In the genomic region with DNA sequence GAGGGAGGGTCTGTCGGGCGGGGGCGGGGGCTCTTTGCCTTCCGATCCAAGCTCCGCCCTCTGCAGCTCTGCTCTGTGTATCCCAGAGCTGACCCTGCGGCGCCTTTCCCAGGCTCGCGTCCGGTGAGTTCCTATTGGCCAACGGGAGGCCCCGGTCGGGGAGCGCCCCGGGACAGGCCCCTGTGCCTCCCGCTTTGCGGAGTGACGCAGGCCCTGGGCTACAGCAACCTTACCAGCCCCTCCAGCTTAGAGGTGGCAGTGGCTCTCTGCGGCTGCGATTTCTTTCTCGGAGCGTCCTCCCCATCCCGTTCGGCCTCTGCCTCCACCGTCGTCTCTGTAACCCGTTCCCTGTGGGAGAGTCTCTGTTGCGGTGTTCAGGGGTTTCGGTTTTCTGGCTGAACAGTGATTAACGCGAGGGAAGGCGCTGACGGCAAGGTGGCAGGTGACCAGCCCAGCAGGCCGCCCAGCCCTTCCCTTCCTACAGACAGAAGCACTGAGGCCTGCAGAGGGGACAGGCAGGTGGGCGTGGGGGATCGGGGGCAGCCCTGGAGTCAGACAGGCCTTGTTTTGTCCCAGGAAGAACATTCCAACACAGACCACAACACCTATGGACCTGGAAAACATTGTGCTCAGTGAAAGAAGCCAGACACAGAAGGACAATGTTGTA, we compare ENCODE assay signal across 8 cellular contexts. TPM values are rescaled to one million over a fixed set of nuclear protein-coding genes. Genes with fewer than 3 reads are reported as not detected.
DNase-seq lines count a peak whose midpoint lies in the region; ATAC-seq and TF ChIP-seq lines count a peak whose summit lies in the region.

No MANE protein-coding gene starts in this region.

- peak overlapping the region; percentile 60 for H3K4me3 ChIP-seq in fibroblast of the aortic adventitia (ENCODE audit: low read depth, low read length)

- TF ChIP-seq CTCF in GM13976 (IDR thresholded peaks at IDR 0.05; ENCODE audit: borderline replicate concordance, control extremely low read depth, extremely low read depth, insufficient read depth, missing control alignments) (no peak), fibroblast of the aortic adventitia (IDR thresholded peaks at IDR 0.05; ENCODE audit: insufficient read depth, low read length) (no peak)

- no peaks in the 10 kb centered on the region for H3K36me3 Mint-ChIP-seq in natural killer cell treated with Interleukin-12 subunit alpha and Interleukin-12 subunit beta and Interleukin-15 and Interleukin-18, amount 100 ng/mL, for 72 hours

- no peak for TF ChIP-seq POLR2A in GM18505 (IDR thresholded peaks at IDR 0.05; ENCODE audit: borderline replicate concordance, extremely low read depth, insufficient read depth, insufficient read length)

- peak overlapping the region; percentile 19 for H3K4me3 Mint-ChIP-seq in natural killer cell treated with Interleukin-12 subunit alpha and Interleukin-12 subunit beta and Interleukin-15 and Interleukin-18, amount 100 ng/mL, for 72 hours

- peaks cover 8 to 12% of the 10 kb centered on the region in 2 donors for H3K27me3 Mint-ChIP-seq in natural killer cell treated with Interleukin-12 subunit alpha and Interleukin-12 subunit beta and Interleukin-15 and Interleukin-18, amount 100 ng/mL, for 72 hours

- H3K4me1 Mint-ChIP-seq in natural killer cell treated with Interleukin-12 subunit alpha and Interleukin-12 subunit beta and Interleukin-15 and Interleukin-18, amount 100 ng/mL, for 72 hours (ENCODE audit: low read depth in 2 of 2): peaks cover 6 to 14% of the 10 kb centered on the region in 2 donors

- ATAC-seq in natural killer cell treated with Interleukin-12 subunit alpha and Interleukin-12 subunit beta and Interleukin-15 and Interleukin-18, amount 100 ng/mL, for 72 hours: peak; percentile 66 to 91
- no peak for ATAC-seq in GM18505 (IDR thresholded peaks at IDR 0.05; ENCODE audit: unreplicated experiment)

- in situ Hi-C loops in GM13976 (cut with MboI; ENCODE audit: low sequenced_read_pairs, unreplicated experiment): no loop called here

- no peaks in the 10 kb centered on the region for H3K9me3 Mint-ChIP-seq in natural killer cell treated with Interleukin-12 subunit alpha and Interleukin-12 subunit beta and Interleukin-15 and Interleukin-18, amount 100 ng/mL, for 72 hours

- DNase-seq in GM13976 (ENCODE audit: low spot score): peak; percentile 51
- peak; percentile 87 for DNase-seq in SW480 (ENCODE audit: low spot score)
- DNase-seq in fibroblast of the aortic adventitia (ENCODE audit: low read depth): peak; percentile 54
- DNase-seq in natural killer cell treated with Interleukin-12 subunit alpha and Interleukin-12 subunit beta and Interleukin-15 and Interleukin-18, amount 100 ng/mL, for 72 hours (ENCODE audit: low spot score): peak; percentile 77
- DNase-seq in middle frontal gyrus (ENCODE audit: extremely low spot score, low spot score): no peak
- DNase-seq in DMS 273 treated with DMSO at 0.1 percent for 48 hours (lab: John Stamatoyannopoulos, UW): no peak
- no peak for DNase-seq in activated gamma-delta T cell treated with Interleukin-2 at 50 U/mL for 16 hours

- H3K27ac Mint-ChIP-seq in natural killer cell treated with Interleukin-12 subunit alpha and Interleukin-12 subunit beta and Interleukin-15 and Interleukin-18, amount 100 ng/mL, for 72 hours: no peak overlapping the region

RNA-seq across cellular contexts. Expression of a gene that starts 18.1 kb away (rescaled TPM):
- 38.1 TPM in 2 replicates for total RNA-seq in fibroblast of the aortic adventitia (ENCODE audit: low replicate concordance)
- total RNA-seq in natural killer cell treated with Interleukin-12 subunit alpha and Interleukin-12 subunit beta and Interleukin-15 and Interleukin-18, amount 100 ng/mL, for 72 hours: 100 to 1,000 TPM; 153 to 167 TPM

RNA-seq across cellular contexts. Expression of a gene that starts 19.0 kb away (rescaled TPM):
- 9.3 and 19.9 TPM in 2 replicates for total RNA-seq in fibroblast of the aortic adventitia (ENCODE audit: low replicate concordance)
- total RNA-seq in natural killer cell treated with Interleukin-12 subunit alpha and Interleukin-12 subunit beta and Interleukin-15 and Interleukin-18, amount 100 ng/mL, for 72 hours: 10 to 100 TPM; 31.2 to 33.8 TPM

RNA-seq across cellular contexts. Expression of a gene that starts 59.5 kb away (rescaled TPM):
- 77.1 and 105 TPM in 2 replicates for total RNA-seq in fibroblast of the aortic adventitia (ENCODE audit: low replicate concordance)
- total RNA-seq in natural killer cell treated with Interleukin-12 subunit alpha and Interleukin-12 subunit beta and Interleukin-15 and Interleukin-18, amount 100 ng/mL, for 72 hours: 100 to 1,000 TPM; 198 to 240 TPM

Comparison
In these comparisons a context has a peak if more than half of its experiments do, and no peak if none do; other contexts are left out.
1. DNase-seq: peak in GM13976 (single experiment), SW480 (single experiment), fibroblast of the aortic adventitia (single experiment) and natural killer cell treated with Interleukin-12 subunit alpha and Interleukin-12 subunit beta and Interleukin-15 and Interleukin-18, amount 100 ng/mL, for 72 hours (single experiment); none in middle frontal gyrus (single experiment), DMS 273 treated with DMSO at 0.1 percent for 48 hours (single experiment) and activated gamma-delta T cell treated with Interleukin-2 at 50 U/mL for 16 hours (single experiment).